7 cellular contexts compared by ENCODE assay signal in the genomic region with DNA sequence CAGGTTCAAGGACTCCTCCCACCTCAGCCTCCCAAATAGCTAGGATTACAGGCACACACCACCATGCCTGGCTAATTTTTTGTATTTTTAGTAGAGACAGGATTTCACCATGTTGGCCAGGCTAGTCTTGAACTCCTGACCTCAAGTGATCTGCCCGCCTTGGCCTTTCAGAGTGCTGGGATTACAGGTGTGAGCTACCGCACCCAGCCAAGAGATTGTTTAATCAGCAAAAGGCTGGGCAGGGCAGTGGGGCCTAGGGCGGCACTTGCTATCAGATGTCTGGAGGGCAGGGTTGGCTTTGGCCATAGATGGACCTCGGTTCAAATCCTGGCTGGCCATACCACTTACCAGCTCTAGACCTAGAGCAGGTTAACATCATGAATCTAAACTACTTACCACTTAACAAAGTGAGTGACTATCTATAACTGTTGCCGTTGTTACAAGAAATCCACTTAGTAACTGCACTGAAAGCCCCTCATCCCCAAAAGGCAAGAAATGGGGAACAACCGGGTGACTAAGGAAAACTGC.
DNase-seq lines count a peak whose midpoint lies in the region; ATAC-seq and TF ChIP-seq lines count a peak whose summit lies in the region.
"Not testable (repeated sequence)": the region's sequence is repeated elsewhere in the genome, so short reads cannot be mapped to it uniquely, and the experiment has no call there.

No MANE protein-coding gene starts in this region.

- not testable (repeated sequence) for H3K4me3 ChIP-seq in endodermal cell (ENCODE audit: low read length)

- H3K4me1 Mint-ChIP-seq in activated CD4-positive, alpha-beta T cell treated with anti-CD3 and anti-CD28 coated beads, Interleukin-2, amount 10 ng/mL, durations not matched to agents 24 days and 14 days, result peaks cover 77% of the 10 kb centered on the region
- peaks cover 67% of the 10 kb centered on the region for H3K4me1 Mint-ChIP-seq in activated naive CD8-positive, alpha-beta T cell treated with anti-CD3 and anti-CD28 coated beads for 36 hours
- H3K4me1 Mint-ChIP-seq in endodermal cell, result peaks cover 38% of the 10 kb centered on the region
- peaks cover 39 to 67% (median 63%) of the 10 kb centered on the region in 4 donors for H3K4me1 Mint-ChIP-seq in naive thymus-derived CD8-positive, alpha-beta T cell

- 91 to 94% methylated on average over 3 to 6 of the region's 6 CpGs for WGBS in endodermal cell (ENCODE audit: insufficient coverage in 1 of 2, insufficient read length in 1 of 2), 2 experiments

- H3K36me3 Mint-ChIP-seq in activated CD4-positive, alpha-beta T cell treated with anti-CD3 and anti-CD28 coated beads, Interleukin-2, amount 10 ng/mL, durations not matched to agents 24 days and 14 days (ENCODE audit: low read depth), result peaks cover 12% of the 10 kb centered on the region
- H3K36me3 Mint-ChIP-seq in activated naive CD8-positive, alpha-beta T cell treated with anti-CD3 and anti-CD28 coated beads for 36 hours, result peaks cover 25% of the 10 kb centered on the region
- H3K36me3 Mint-ChIP-seq in endodermal cell (ENCODE audit: low read depth), result peaks cover 18% of the 10 kb centered on the region
- not testable (repeated sequence) for H3K36me3 Mint-ChIP-seq in naive thymus-derived CD8-positive, alpha-beta T cell

- intact Hi-C loops in activated CD4-positive, alpha-beta T cell treated with anti-CD3 and anti-CD28 coated beads, Interleukin-2, amount 10 ng/mL, durations not matched to agents 24 days and 14 days (cut with micrococcal nuclease), result loop anchor here (1.0 to 5.0 kb wide), 11 partner anchors 15 to 707 kb away; a partner anchor contains a TSS

- H3K27ac Mint-ChIP-seq in activated CD4-positive, alpha-beta T cell treated with anti-CD3 and anti-CD28 coated beads, Interleukin-2, amount 10 ng/mL, durations not matched to agents 24 days and 14 days, result peak overlapping the region; percentile 97
- H3K27ac Mint-ChIP-seq in activated naive CD8-positive, alpha-beta T cell treated with anti-CD3 and anti-CD28 coated beads for 36 hours, result peak overlapping the region; percentile 97
- peak overlapping the region; percentile 31 for H3K27ac Mint-ChIP-seq in endodermal cell
- H3K27ac Mint-ChIP-seq in naive thymus-derived CD8-positive, alpha-beta T cell, result peak overlapping the region; percentile 79 to 95 (median 89)

- not testable (repeated sequence) for H3K27me3 Mint-ChIP-seq in activated CD4-positive, alpha-beta T cell treated with anti-CD3 and anti-CD28 coated beads, Interleukin-2, amount 10 ng/mL, durations not matched to agents 24 days and 14 days; activated naive CD8-positive, alpha-beta T cell treated with anti-CD3 and anti-CD28 coated beads for 36 hours; endodermal cell (ENCODE audit: insufficient read depth); naive thymus-derived CD8-positive, alpha-beta T cell

- peak; percentile 47 for DNase-seq in M059J (ENCODE audit: low read depth)
- DNase-seq in activated CD4-positive, alpha-beta T cell treated with anti-CD3 and anti-CD28 coated beads, Interleukin-2, amount 10 ng/mL, durations not matched to agents 24 days and 14 days; endodermal cell; naive thymus-derived CD8-positive, alpha-beta T cell: not testable (repeated sequence)
- peak; percentile 11 for DNase-seq in activated naive CD8-positive, alpha-beta T cell treated with anti-CD3 and anti-CD28 coated beads for 36 hours
- DNase-seq in stimulated activated CD8-positive, alpha-beta memory T cell treated with anti-CD3 and anti-CD28 coated beads, Interleukin-4, amount 100 ng/mL, for 48 hours, result peak; percentile 60

- peak; percentile 14 for ATAC-seq in GM21367 (IDR thresholded peaks at IDR 0.05; ENCODE audit: unreplicated experiment)
- ATAC-seq in naive thymus-derived CD8-positive, alpha-beta T cell, result not testable (repeated sequence)

- H3K9me3 Mint-ChIP-seq in activated CD4-positive, alpha-beta T cell treated with anti-CD3 and anti-CD28 coated beads, Interleukin-2, amount 10 ng/mL, durations not matched to agents 24 days and 14 days; activated naive CD8-positive, alpha-beta T cell treated with anti-CD3 and anti-CD28 coated beads for 36 hours; endodermal cell; naive thymus-derived CD8-positive, alpha-beta T cell: not testable (repeated sequence)

- H3K4me1 ChIP-seq in endodermal cell (ENCODE audit: control insufficient read depth, insufficient read depth, low read length), result not testable (repeated sequence)

- not testable (repeated sequence) for TF ChIP-seq CTCF in endodermal cell (conservative IDR thresholded peaks at IDR 0.05)

- peak overlapping the region; percentile 81 for H3K4me3 Mint-ChIP-seq in activated CD4-positive, alpha-beta T cell treated with anti-CD3 and anti-CD28 coated beads, Interleukin-2, amount 10 ng/mL, durations not matched to agents 24 days and 14 days
- peak overlapping the region; percentile 38 for H3K4me3 Mint-ChIP-seq in activated naive CD8-positive, alpha-beta T cell treated with anti-CD3 and anti-CD28 coated beads for 36 hours
- H3K4me3 Mint-ChIP-seq in endodermal cell, result not testable (repeated sequence)
- H3K4me3 Mint-ChIP-seq in naive thymus-derived CD8-positive, alpha-beta T cell, result peak overlapping the region; percentile 75 to 92 (median 84)

- H3K9me3 ChIP-seq in endodermal cell (ENCODE audit: control insufficient read depth, low read length), result not testable (repeated sequence)

- POLR2A ChIA-PET in naive thymus-derived CD8-positive, alpha-beta T cell (lab: Charles Lee), result interaction anchor here (0.5 to 5.0 kb wide), 5 partner anchors 10 to 716 kb away, joined by 3 to 31 read pairs (median 7); a partner anchor contains a TSS

- H3K27me3 ChIP-seq in endodermal cell (ENCODE audit: control insufficient read depth, insufficient read depth, low read length, poor library complexity, severe bottlenecking), result not testable (repeated sequence)

- not testable (repeated sequence) for H3K36me3 ChIP-seq in endodermal cell (ENCODE audit: control insufficient read depth, insufficient read depth, low read length)

- H3K9ac ChIP-seq in endodermal cell (ENCODE audit: extremely low read depth, low read length, poor library complexity, severe bottlenecking), result not testable (repeated sequence)

- H3K27ac ChIP-seq in endodermal cell (ENCODE audit: low read depth, low read length), result not testable (repeated sequence)

Comparison
In these comparisons a context has a peak if more than half of its experiments do, and no peak if none do; other contexts are left out.
1. H3K27ac Mint-ChIP-seq: peak in every context shown above with its lines; median percentile 97 in activated CD4-positive, alpha-beta T cell treated with anti-CD3 and anti-CD28 coated beads, Interleukin-2, amount 10 ng/mL, durations not matched to agents 24 days and 14 days; 97 in activated naive CD8-positive, alpha-beta T cell treated with anti-CD3 and anti-CD28 coated beads for 36 hours; 89 in naive thymus-derived CD8-positive, alpha-beta T cell; 31 in endodermal cell.